Comparison of ENCODE assay signal across 26 cellular contexts in genomic region chr13:34474469-34474868, GRCh38.
"Had no signal": no experiment of that assay in that cellular context is flagged by ENCODE, and none has a peak within 500 bp of the region (broad histone marks: within the 10 kb centered on the region; RNA-seq: fewer than 3 reads in every experiment).

No MANE protein-coding gene starts in this region.

- H3K4me3 ChIP-seq: coronary artery, dorsolateral prefrontal cortex, esophagus squamous epithelium, gastrocnemius medialis, heart left ventricle, hepatocyte, lower lobe of right lung, mucosa of descending colon had no signal

- H3K36me3 ChIP-seq: esophagus squamous epithelium, gastrocnemius medialis, heart left ventricle, lower lobe of right lung had no signal

- H3K27ac Mint-ChIP-seq: immature natural killer cell, mesothelial cell of epicardium had no signal

- DNase-seq: dermis blood vessel endothelial cell; dorsolateral prefrontal cortex; effector CD4-positive, alpha-beta T cell; effector memory CD4-positive, alpha-beta T cell; erythroblast; esophagus squamous epithelium; foreskin fibroblast; foreskin melanocyte; gastrocnemius medialis; heart left ventricle; hypothalamus; immature natural killer cell; islet precursor cell; kidney; kidney glomerular epithelial cell; left colon; left ventricle myocardium superior; lower lobe of right lung; mesenchymal stem cell; mucosa of descending colon had no signal

- H3K27me3 ChIP-seq: dorsolateral prefrontal cortex, esophagus squamous epithelium, gastrocnemius medialis, heart left ventricle, hepatocyte had no signal

- H3K4me1 ChIP-seq: gastrocnemius medialis, heart left ventricle, lower lobe of right lung had no signal

- H3K27ac ChIP-seq: coronary artery, epithelial cell of prostate, esophagus squamous epithelium, gastrocnemius medialis, heart left ventricle, hepatocyte, lower lobe of right lung had no signal

- ATAC-seq: esophagus mucosa, heart left ventricle, left colon, left lobe of liver, left ventricle myocardium superior, lower lobe of right lung, mucosa of descending colon had no signal

- H3K4me2 ChIP-seq: hepatocyte had no signal

- H3K79me2 ChIP-seq: hepatocyte had no signal

- H3K4me3 Mint-ChIP-seq: immature natural killer cell, mesothelial cell of epicardium had no signal

- H3K36me3 Mint-ChIP-seq: mesothelial cell of epicardium had no signal

- H3K4me1 Mint-ChIP-seq: immature natural killer cell had no signal

- H3K9me3 ChIP-seq: esophagus squamous epithelium, gastrocnemius medialis, heart left ventricle, lower lobe of right lung, mucosa of descending colon had no signal

- H2AFZ ChIP-seq: hepatocyte had no signal

- H3K9me3 Mint-ChIP-seq: mesothelial cell of epicardium had no signal
